ENCODE assay signal across 1 cellular context in the genomic region with DNA sequence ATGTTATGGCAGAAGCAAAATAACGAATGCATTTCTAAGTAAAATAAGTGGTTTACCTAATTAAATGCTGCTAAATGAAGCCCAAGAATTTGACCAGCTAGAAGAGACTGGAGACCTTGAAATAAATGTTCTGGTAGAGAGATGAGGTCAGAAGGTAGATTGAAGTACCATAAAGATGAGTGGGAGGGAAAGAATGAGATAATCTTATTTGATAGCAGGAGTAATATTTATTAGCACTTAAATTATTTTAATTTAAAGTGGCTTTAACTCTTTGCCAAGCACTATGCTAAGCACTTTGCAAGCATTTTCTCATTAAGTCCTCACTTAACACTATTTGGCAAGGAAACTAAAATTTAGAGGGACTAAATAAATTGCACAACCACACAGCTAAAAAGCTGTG.
TF ChIP-seq lines count a peak whose summit lies in the region.

No MANE protein-coding gene starts in this region.

TF ChIP-seq in H1, 55 proteins besides CTCF, POLR2A, EP300 and RAD21:
- no peak for TF ChIP-seq GTF2F1 (IDR thresholded peaks at IDR 0.05; ENCODE audit: borderline replicate concordance, low read depth, low read length)
- no peak for TF ChIP-seq RFX5 (IDR thresholded peaks at IDR 0.05; ENCODE audit: borderline replicate concordance, low read depth, low read length)
- no peak for TF ChIP-seq ZNF274 (IDR thresholded peaks at IDR 0.05; ENCODE audit: borderline replicate concordance, extremely low read depth, low read length)
- no peak for TF ChIP-seq FOSL1 (IDR thresholded peaks at IDR 0.05; ENCODE audit: insufficient read depth, low read depth, low read length)
- no peak for TF ChIP-seq RNF2 (IDR thresholded peaks at IDR 0.05; ENCODE audit: borderline replicate concordance, low read depth, low read length, missing control alignments, poor library complexity, severe bottlenecking)
- no peak for TF ChIP-seq KDM5A (IDR thresholded peaks at IDR 0.05; ENCODE audit: low read length)
- TF ChIP-seq TBP (IDR thresholded peaks at IDR 0.05; ENCODE audit: low read depth, low read length), result no peak
- no peak for TF ChIP-seq TCF12 (IDR thresholded peaks at IDR 0.05; ENCODE audit: low read depth, low read length)
- TF ChIP-seq CEBPB (IDR thresholded peaks at IDR 0.05; ENCODE audit: low read depth, low read length), result no peak
- TF ChIP-seq SP2 (IDR thresholded peaks at IDR 0.05; ENCODE audit: low read length), result no peak
- TF ChIP-seq NRF1 (IDR thresholded peaks at IDR 0.05; ENCODE audit: low read depth, low read length), result no peak
- no peak for TF ChIP-seq SIRT6 (IDR thresholded peaks at IDR 0.05; ENCODE audit: low read length)
